In genomic region chr1:25683731-25684130, GRCh38 we compare ENCODE assay signal across 20 cellular contexts.
DNase-seq lines count a peak whose midpoint lies in the region; ATAC-seq and TF ChIP-seq lines count a peak whose summit lies in the region.
"Had no signal": no experiment of that assay in that cellular context is flagged by ENCODE, and none has a peak within 500 bp of the region (broad histone marks: within the 10 kb centered on the region; RNA-seq: fewer than 3 reads in every experiment).

No MANE protein-coding gene starts in this region.

- peak overlapping the region; percentile 71 for H3K27ac Mint-ChIP-seq in mesothelial cell of epicardium
- H3K27ac Mint-ChIP-seq: activated CD4-positive, alpha-beta T cell treated with anti-CD3 and anti-CD28 coated beads, Interleukin-2, amount 10 ng/mL, durations not matched to agents 7 days and 5 days; activated naive CD8-positive, alpha-beta T cell treated with anti-CD3 and anti-CD28 coated beads, Interleukin-2, amount 10 ng/mL, durations not matched to agents 7 days and 5 days; natural killer cell treated with Interleukin-12 subunit alpha and Interleukin-12 subunit beta and Interleukin-15 and Interleukin-18, amount 100 ng/mL, for 72 hours had no signal

- H3K27ac ChIP-seq in GM23248, result no peak overlapping the region
- H3K27ac ChIP-seq: pancreas, RWPE1, upper lobe of right lung, WERI-Rb-1 had no signal

- no peaks in the 10 kb centered on the region for H3K36me3 ChIP-seq in GM23248 (ENCODE audit: low read depth)
- H3K36me3 ChIP-seq: pancreas, upper lobe of right lung, WERI-Rb-1 had no signal

- H3K79me2 ChIP-seq in GM23248 (ENCODE audit: insufficient read depth), result no peaks in the 10 kb centered on the region

- H2AFZ ChIP-seq in GM23248, result no peak overlapping the region

- H3K4me1 ChIP-seq in GM23248 (ENCODE audit: insufficient read depth), result peaks cover 12% of the 10 kb centered on the region; the same call in 1 of the 2 replicates

- H3K4me3 ChIP-seq in AG10803 (ENCODE audit: low read length) (no peak overlapping the region), GM23248 (no peak overlapping the region), astrocyte of the cerebellum (ENCODE audit: low read depth, low read length) (no peak overlapping the region)
- H3K4me3 ChIP-seq: pancreas, upper lobe of right lung had no signal

- TF ChIP-seq CTCF in AG10803 (conservative IDR thresholded peaks at IDR 0.05; ENCODE audit: low read length) (no peak), astrocyte of the cerebellum (IDR thresholded peaks at IDR 0.05; ENCODE audit: low read depth, low read length, missing control alignments) (no peak), mesothelial cell of epicardium (IDR thresholded peaks at IDR 0.05; ENCODE audit: unreplicated experiment) (no peak)

- no peaks in the 10 kb centered on the region for H3F3A ChIP-seq in GM23248 (ENCODE audit: insufficient read depth)

- peak overlapping the region; percentile 21 for H3K4me2 ChIP-seq in GM23248 (ENCODE audit: unreplicated experiment)

- no peak overlapping the region for H3K4me3 Mint-ChIP-seq in mesothelial cell of epicardium
- H3K4me3 Mint-ChIP-seq: activated CD4-positive, alpha-beta T cell treated with anti-CD3 and anti-CD28 coated beads, Interleukin-2, amount 10 ng/mL, durations not matched to agents 7 days and 5 days; activated naive CD8-positive, alpha-beta T cell treated with anti-CD3 and anti-CD28 coated beads, Interleukin-2, amount 10 ng/mL, durations not matched to agents 7 days and 5 days; natural killer cell treated with Interleukin-12 subunit alpha and Interleukin-12 subunit beta and Interleukin-15 and Interleukin-18, amount 100 ng/mL, for 72 hours had no signal

- in situ Hi-C loops in GM23248 (cut with MboI), result no loop called here
- in situ Hi-C loops in astrocyte of the cerebellum (cut with HindIII; ENCODE audit: low sequenced_read_pairs), result no loop called here

- H3K9me3 ChIP-seq in GM23248 (ENCODE audit: low read depth), result no peaks in the 10 kb centered on the region
- H3K9me3 ChIP-seq: pancreas, upper lobe of right lung had no signal

- WGBS in GM23248 (ENCODE audit: low coverage in 1 of 2, low lambda C conversion rate in 2 of 2, missing lambda C conversion rate in 2 of 2), 2 experiments, result 37 to 49% methylated on average over 9 of the region's 9 CpGs

- H3K4me1 Mint-ChIP-seq in mesothelial cell of epicardium, result peaks cover 31% of the 10 kb centered on the region

- ATAC-seq in GM21737 (IDR thresholded peaks at IDR 0.05; ENCODE audit: unreplicated experiment), result no peak
- ATAC-seq: left lobe of liver, upper lobe of right lung had no signal

- DNase-seq in AG10803 (ENCODE audit: low read depth) (peak; percentile 33), GM23248 (peak; percentile 56), astrocyte of the cerebellum (ENCODE audit: low read depth) (peak; percentile 61), mesothelial cell of epicardium (ENCODE audit: low spot score in 2 of 2, unreplicated experiment in 2 of 2) (no peak), hippocampal formation (lab: John Stamatoyannopoulos, UW) (no peak), NCI-H1436 treated with DMSO at 0.1 percent for 48 hours (lab: John Stamatoyannopoulos, UW) (no peak)
- DNase-seq: activated CD4-positive, alpha-beta T cell treated with anti-CD3 and anti-CD28 coated beads, Interleukin-2, amount 10 ng/mL, durations not matched to agents 7 days and 5 days; activated naive CD8-positive, alpha-beta T cell treated with anti-CD3 and anti-CD28 coated beads, Interleukin-2, amount 10 ng/mL, durations not matched to agents 7 days and 5 days; CD4-positive, CD25-positive, alpha-beta regulatory T cell; cortex of kidney; KG1; NCI-H187; NCI-H526 treated with DMSO at 0.1 percent for 48 hours; pancreas; upper lobe of right lung; WERI-Rb-1 had no signal

- peaks cover 3% of the 10 kb centered on the region for H3K27me3 Mint-ChIP-seq in mesothelial cell of epicardium (ENCODE audit: low read depth)

- no peak overlapping the region for H3K9ac ChIP-seq in GM23248

- H3K36me3 Mint-ChIP-seq in mesothelial cell of epicardium, result no peaks in the 10 kb centered on the region
- H3K36me3 Mint-ChIP-seq: natural killer cell treated with Interleukin-12 subunit alpha and Interleukin-12 subunit beta and Interleukin-15 and Interleukin-18, amount 100 ng/mL, for 72 hours had no signal

- H3K9me3 Mint-ChIP-seq in mesothelial cell of epicardium, result no peaks in the 10 kb centered on the region
- H3K9me3 Mint-ChIP-seq: activated CD4-positive, alpha-beta T cell treated with anti-CD3 and anti-CD28 coated beads, Interleukin-2, amount 10 ng/mL, durations not matched to agents 7 days and 5 days; activated naive CD8-positive, alpha-beta T cell treated with anti-CD3 and anti-CD28 coated beads, Interleukin-2, amount 10 ng/mL, durations not matched to agents 7 days and 5 days; CD4-positive, CD25-positive, alpha-beta regulatory T cell; natural killer cell treated with Interleukin-12 subunit alpha and Interleukin-12 subunit beta and Interleukin-15 and Interleukin-18, amount 100 ng/mL, for 72 hours had no signal

- H4K20me1 ChIP-seq in GM23248 (ENCODE audit: insufficient read depth), result no peaks in the 10 kb centered on the region

- no peaks in the 10 kb centered on the region for H3K9me2 ChIP-seq in GM23248 (ENCODE audit: insufficient read depth)

- no peaks in the 10 kb centered on the region; the same call in 1 of the 2 replicates for H3K27me3 ChIP-seq in GM23248 (replicated peaks; ENCODE audit: insufficient read depth)
- H3K27me3 ChIP-seq: pancreas, upper lobe of right lung had no signal

Comparison
In these comparisons a context has a peak if more than half of its experiments do, and no peak if none do; other contexts are left out.
1. DNase-seq: peak in AG10803 (single experiment), GM23248 (single experiment) and astrocyte of the cerebellum (single experiment); none in mesothelial cell of epicardium (0 of 2), hippocampal formation (0 of 2) and NCI-H1436 treated with DMSO at 0.1 percent for 48 hours (single experiment).